ENCODE assay signal across 35 cellular contexts in the genomic region with DNA sequence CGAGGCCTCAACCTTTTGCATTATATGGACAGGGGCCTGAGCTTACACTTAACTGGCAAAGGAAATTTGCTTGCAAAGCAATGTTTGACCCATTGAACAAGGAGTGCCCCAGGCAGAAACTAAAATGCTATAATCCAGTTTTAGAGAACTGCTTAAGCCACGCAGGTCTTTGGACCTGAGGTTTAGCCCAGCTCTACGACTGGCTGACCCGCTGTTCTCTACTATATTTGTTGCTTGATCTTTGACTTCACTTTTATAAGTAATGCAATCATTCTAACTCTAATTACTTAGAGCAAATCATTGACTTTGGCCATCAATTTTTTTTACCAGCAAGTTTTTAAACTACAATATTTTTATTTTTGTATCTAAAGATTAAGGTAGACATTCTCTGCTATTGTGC.
"Had no signal": no experiment of that assay in that cellular context is flagged by ENCODE, and none has a peak within 500 bp of the region (broad histone marks: within the 10 kb centered on the region; RNA-seq: fewer than 3 reads in every experiment).

No MANE protein-coding gene starts in this region.

- H3K27ac ChIP-seq: KMS-11 had no signal

- H3K4me3 ChIP-seq: MG63 had no signal

- H3K27me3 ChIP-seq: MG63 had no signal

- H3K9ac ChIP-seq: KMS-11 had no signal

- DNase-seq: Karpas-422, Kasumi-1, KBM-7, KG1, MG63, MM.1S, MV-4-11, NCI-H1048, NCI-H1092, NCI-H1092 treated with DMSO at 0.1 percent for 48 hours, NCI-H1105, NCI-H1105 treated with DMSO at 0.1 percent for 48 hours, NCI-H1417, NCI-H1417 treated with DMSO at 0.1 percent for 48 hours, NCI-H1436, NCI-H1436 treated with DMSO at 0.1 percent for 48 hours, NCI-H146, NCI-H1694, NCI-H1694 treated with DMSO at 0.1 percent for 48 hours, NCI-H187, NCI-H187 treated with DMSO at 0.1 percent for 48 hours, NCI-H1930, NCI-H2029, NCI-H2029 treated with DMSO at 0.1 percent for 48 hours, NCI-H2081, NCI-H2081 treated with DMSO at 0.1 percent for 48 hours, NCI-H2107, NCI-H2171, NCI-H2171 treated with DMSO at 0.1 percent for 48 hours, NCI-H2227 treated with DMSO at 0.1 percent for 48 hours, NCI-H226, NCI-H345, NCI-H446, NCI-H446 treated with DMSO at 0.1 percent for 48 hours had no signal

- H3K36me3 ChIP-seq: MG63 had no signal

- H3K9me3 ChIP-seq: MG63 had no signal
